In genomic region chr2:62883629-62884028, GRCh38 we compare ENCODE assay signal across 26 cellular contexts.
"Had no signal": no experiment of that assay in that cellular context is flagged by ENCODE, and none has a peak within 500 bp of the region (broad histone marks: within the 10 kb centered on the region; RNA-seq: fewer than 3 reads in every experiment).

No MANE protein-coding gene starts in this region.

- H3K4me1 ChIP-seq: stomach, testis, thyroid gland, tibial artery, tibial nerve, transverse colon, upper lobe of left lung, upper lobe of right lung, uterus, vagina had no signal

- H3K27me3 ChIP-seq: stomach, suprapubic skin, testis, thyroid gland, tibial artery, tibial nerve, transverse colon, upper lobe of left lung, upper lobe of right lung, uterus, vagina had no signal

- ATAC-seq: stimulated activated effector memory CD8-positive, alpha-beta T cell treated with anti-CD3 and anti-CD28 coated beads, Interleukin-12 subunit alpha, Interleukin-12 subunit beta, amount 100 ng/mL, for 72 hours; stimulated activated memory B cell treated with anti-CD40 and anti-IgM and Interleukin-4, amounts not matched to agents 10 μg/mL and 1 μg/mL and 100 μg/mL, for 72 hours; stimulated activated naive B cell treated with anti-CD40 and anti-IgM and Interleukin-4, amounts not matched to agents 10 μg/mL and 1 μg/mL and 100 μg/mL, for 72 hours; stimulated activated naive CD8-positive, alpha-beta T cell treated with anti-CD3 and anti-CD28 coated beads, Interleukin-15, amount 100 ng/mL, for 72 hours; stimulated activated naive CD8-positive, alpha-beta T cell treated with anti-CD3 and anti-CD28 coated beads, Interleukin-15, Interleukin-2, amounts not matched to agents 100 U/mL and 50 U/mL, for 24 hours; upper lobe of right lung had no signal

- DNase-seq: stimulated activated CD4-positive, alpha-beta T cell treated with anti-CD3 and anti-CD28 coated beads, Interleukin-2, amount 100 ng/mL, for 48 hours; stimulated activated CD4-positive, alpha-beta T cell treated with anti-CD3 and anti-CD28 coated beads, Interleukin-4, amount 100 ng/mL, for 1 hour; stimulated activated CD4-positive, alpha-beta T cell treated with anti-CD3 and anti-CD28 coated beads, Interleukin-4, amount 100 ng/mL, for 24 hours; stimulated activated CD4-positive, alpha-beta T cell treated with anti-CD3 and anti-CD28 coated beads, Interleukin-4, amount 100 ng/mL, for 4 hours; stimulated activated CD8-positive, alpha-beta memory T cell treated with anti-CD3 and anti-CD28 coated beads, Interleukin-4, amount 100 ng/mL, for 48 hours; stimulated activated naive B cell treated with anti-CD40 and anti-IgM and Interleukin-4, amounts not matched to agents 10 μg/mL and 1 μg/mL and 100 μg/mL, for 72 hours; stimulated activated naive CD4-positive, alpha-beta T cell; stimulated activated naive CD4-positive, alpha-beta T cell treated with Interleukin-2 at 50 U/mL for 16 hours; stimulated activated naive CD8-positive, alpha-beta T cell treated with anti-CD3 and anti-CD28 coated beads, Interleukin-15, amount 100 ng/mL, for 72 hours; stimulated activated naive CD8-positive, alpha-beta T cell treated with anti-CD3 and anti-CD28 coated beads, Interleukin-15, Interleukin-2, amounts not matched to agents 100 U/mL and 50 U/mL, for 24 hours; stomach; substantia nigra; testis; thyroid gland; tibial artery; transverse colon; upper lobe of left lung; upper lobe of right lung; uterus had no signal

- H3K27ac ChIP-seq: stomach, suprapubic skin, testis, thoracic aorta, thyroid gland, tibial artery, tibial nerve, transverse colon, upper lobe of left lung, upper lobe of right lung, uterus, vagina had no signal

- H3K9me3 ChIP-seq: suprapubic skin, testis, thoracic aorta, thyroid gland, tibial artery, tibial nerve, transverse colon, upper lobe of left lung, upper lobe of right lung, uterus, vagina had no signal

- H3K4me3 ChIP-seq: stomach, suprapubic skin, testis, thoracic aorta, thyroid gland, tibial artery, tibial nerve, transverse colon, upper lobe of left lung, upper lobe of right lung, uterus, vagina had no signal

- FAIRE-seq: urothelium cell line had no signal

- H3K36me3 ChIP-seq: suprapubic skin, thoracic aorta, upper lobe of right lung, uterus, vagina had no signal
